8 cellular contexts compared by ENCODE assay signal in the genomic region with DNA sequence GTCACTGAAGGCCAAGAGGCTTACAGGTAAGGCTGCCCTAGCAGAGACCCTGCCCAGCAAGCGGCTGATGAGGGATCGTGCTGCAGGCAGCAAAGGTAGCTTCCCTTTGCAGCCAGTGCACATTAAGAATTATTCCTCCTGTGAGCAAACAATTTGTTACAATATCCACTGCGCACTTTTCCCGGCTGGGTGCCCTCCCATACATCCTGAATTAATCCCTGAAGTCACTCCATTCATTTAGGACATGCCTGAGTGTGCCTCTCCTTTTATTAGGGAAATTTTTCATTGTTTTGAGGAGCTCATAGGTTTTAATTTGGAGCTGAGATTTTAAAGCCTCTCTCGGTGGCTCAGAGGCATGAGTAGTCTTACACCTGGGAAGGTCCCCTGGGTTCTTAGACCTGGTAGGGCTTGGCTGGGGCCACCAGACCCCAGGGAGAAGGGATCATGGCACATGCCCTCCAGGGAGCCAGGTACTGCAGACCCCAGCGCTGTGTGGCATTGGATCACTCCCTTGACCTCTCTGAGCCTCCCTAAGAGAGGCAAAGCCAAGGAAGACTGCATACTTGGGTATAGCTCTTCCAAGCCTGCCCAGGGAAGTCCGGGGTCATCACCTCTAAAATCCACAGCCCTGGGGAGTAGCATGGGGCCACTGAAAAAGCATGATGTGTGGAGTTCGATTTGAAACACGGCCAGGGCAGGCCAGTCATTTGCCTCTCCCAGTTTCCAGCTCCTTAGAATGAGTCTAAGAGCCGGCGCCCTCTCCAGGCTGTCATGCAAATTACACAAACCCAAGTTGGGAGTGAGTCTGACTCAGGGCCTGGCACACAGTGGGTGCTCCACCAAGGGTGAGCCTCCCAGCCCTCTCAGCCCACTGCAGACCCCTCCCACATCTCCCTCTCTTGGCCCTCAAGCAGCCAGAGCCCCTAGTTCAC.
DNase-seq lines count a peak whose midpoint lies in the region; ATAC-seq and TF ChIP-seq lines count a peak whose summit lies in the region.

No MANE protein-coding gene starts in this region.

- CTCF ChIA-PET in A673 (lab: Charles Lee) (interaction anchor here (0.8 to 2.0 kb wide), 2 partner anchors 13 to 37 kb away, joined by 4 to 8 read pairs; no protein-coding TSS in a partner anchor), GM10248 (lab: Yijun Ruan, JAX) (interaction anchor here (0.9 to 1.9 kb wide), 7 partner anchors 13 to 682 kb away, joined by 3 to 7 read pairs (median 4); a partner anchor contains a TSS)

- H3K27ac ChIP-seq in A673 (ENCODE audit: low read depth, low read length, poor library complexity, severe bottlenecking) (peak overlapping the region; percentile 62), coronary artery (no peak overlapping the region)

- no peak overlapping the region for H3K4me3 ChIP-seq in A673 (ENCODE audit: low read depth, low read length, poor library complexity, severe bottlenecking)
- no peak overlapping the region for H3K4me3 ChIP-seq in epithelial cell of proximal tubule (ENCODE audit: low read depth, low read length)
- H3K4me3 ChIP-seq in coronary artery, result no peak overlapping the region

- intact Hi-C loops in A673 (cut with micrococcal nuclease; ENCODE audit: unreplicated experiment), result no loop called here

- ATAC-seq in GM19452 (IDR thresholded peaks at IDR 0.05; ENCODE audit: unreplicated experiment), result no peak

- DNase-seq in A673 (ENCODE audit: low spot score), result peak; percentile 60
- peak; percentile 65 for DNase-seq in GM10248 (ENCODE audit: extremely low spot score)
- DNase-seq in NCI-H748 treated with DMSO at 0.1 percent for 48 hours (lab: John Stamatoyannopoulos, UW), result peak; percentile 1
- no peak for DNase-seq in epithelial cell of proximal tubule (ENCODE audit: low read depth)
- DNase-seq in coronary artery (ENCODE audit: low spot score), result no peak
- no peak for DNase-seq in HK-2 (ENCODE audit: unreplicated experiment)
- DNase-seq in hippocampal formation (lab: John Stamatoyannopoulos, UW), result no peak

- TF ChIP-seq CTCF in A673 (conservative IDR thresholded peaks at IDR 0.05; ENCODE audit: low read depth, low read length) (peak; percentile 68), GM10248 (IDR thresholded peaks at IDR 0.05; ENCODE audit: control extremely low read depth, extremely low read depth, low read depth, missing control alignments) (peak; percentile 39), epithelial cell of proximal tubule (conservative IDR thresholded peaks at IDR 0.05; ENCODE audit: low read depth, low read length) (peak; percentile 50), coronary artery (IDR thresholded peaks at IDR 0.05) (no peak)

- POLR2A ChIA-PET in A673 (lab: Charles Lee; ENCODE audit: low non-redundant PET) (interaction anchor here (0.5 kb wide), 1 partner anchor 9 kb away, joined by 5 read pairs; no protein-coding TSS in a partner anchor), GM10248 (lab: Yijun Ruan, JAX) (no interaction called here)

- BruUV-seq in A673 (replicated peaks; lab: Mats Ljungman, UMichigan), result no TSS peak

- no peaks in the 10 kb centered on the region for H3K9me3 ChIP-seq in A673 (ENCODE audit: low read depth, low read length, poor library complexity, severe bottlenecking)

- peaks cover 68% of the 10 kb centered on the region for H3K4me1 ChIP-seq in A673 (ENCODE audit: insufficient read depth, low read length, poor library complexity, severe bottlenecking)

- H3K36me3 ChIP-seq in A673 (ENCODE audit: insufficient read depth, low read length, poor library complexity, severe bottlenecking), result peaks cover 5% of the 10 kb centered on the region

- H3K27me3 ChIP-seq in A673 (replicated peaks; ENCODE audit: insufficient read depth, low read depth, low read length, poor library complexity), result no peaks in the 10 kb centered on the region

Comparison
In these comparisons a context has a peak if more than half of its experiments do, and no peak if none do; other contexts are left out.
1. DNase-seq: peak in A673 (single experiment), GM10248 (single experiment) and NCI-H748 treated with DMSO at 0.1 percent for 48 hours (single experiment); none in epithelial cell of proximal tubule (single experiment), coronary artery (single experiment), HK-2 (single experiment) and hippocampal formation (0 of 2).